In the genomic region with DNA sequence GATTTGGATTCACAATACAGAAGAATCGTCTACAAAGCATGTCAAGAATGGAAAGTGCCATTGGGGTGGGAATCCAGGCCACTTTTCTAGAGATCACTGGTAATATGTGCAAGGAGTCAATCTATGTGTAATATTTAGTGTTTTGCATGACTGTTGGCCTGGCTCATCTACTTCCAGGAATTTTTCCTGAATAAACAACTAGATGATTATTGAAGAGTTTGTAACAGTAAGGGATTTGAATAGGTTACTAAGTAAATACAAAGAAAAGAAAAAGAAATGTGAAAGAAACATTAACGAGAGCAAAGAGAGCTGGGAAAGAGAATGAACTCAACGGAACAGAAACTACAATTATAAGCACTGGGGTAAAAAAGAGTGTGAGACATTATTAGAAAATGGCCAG, we compare ENCODE assay signal across 1 cellular context.
TF ChIP-seq lines count a peak whose summit lies in the region.

No MANE protein-coding gene starts in this region.

TF ChIP-seq in SK-N-SH treated with all-trans-retinoic acid at 6 μM for 48 hours, 23 proteins besides CTCF, POLR2A, EP300 and RAD21 (continued from another document):
- TF ChIP-seq, protein P1, sequence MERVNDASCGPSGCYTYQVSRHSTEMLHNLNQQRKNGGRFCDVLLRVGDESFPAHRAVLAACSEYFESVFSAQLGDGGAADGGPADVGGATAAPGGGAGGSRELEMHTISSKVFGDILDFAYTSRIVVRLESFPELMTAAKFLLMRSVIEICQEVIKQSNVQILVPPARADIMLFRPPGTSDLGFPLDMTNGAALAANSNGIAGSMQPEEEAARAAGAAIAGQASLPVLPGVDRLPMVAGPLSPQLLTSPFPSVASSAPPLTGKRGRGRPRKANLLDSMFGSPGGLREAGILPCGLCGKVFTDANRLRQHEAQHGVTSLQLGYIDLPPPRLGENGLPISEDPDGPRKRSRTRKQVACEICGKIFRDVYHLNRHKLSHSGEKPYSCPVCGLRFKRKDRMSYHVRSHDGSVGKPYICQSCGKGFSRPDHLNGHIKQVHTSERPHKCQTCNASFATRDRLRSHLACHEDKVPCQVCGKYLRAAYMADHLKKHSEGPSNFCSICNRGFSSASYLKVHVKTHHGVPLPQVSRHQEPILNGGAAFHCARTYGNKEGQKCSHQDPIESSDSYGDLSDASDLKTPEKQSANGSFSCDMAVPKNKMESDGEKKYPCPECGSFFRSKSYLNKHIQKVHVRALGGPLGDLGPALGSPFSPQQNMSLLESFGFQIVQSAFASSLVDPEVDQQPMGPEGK (CRISPR knock-in tag; IDR thresholded peaks at IDR 0.05; ENCODE audit: borderline replicate concordance), result no peak
